9 cellular contexts compared by ENCODE assay signal in the genomic region with DNA sequence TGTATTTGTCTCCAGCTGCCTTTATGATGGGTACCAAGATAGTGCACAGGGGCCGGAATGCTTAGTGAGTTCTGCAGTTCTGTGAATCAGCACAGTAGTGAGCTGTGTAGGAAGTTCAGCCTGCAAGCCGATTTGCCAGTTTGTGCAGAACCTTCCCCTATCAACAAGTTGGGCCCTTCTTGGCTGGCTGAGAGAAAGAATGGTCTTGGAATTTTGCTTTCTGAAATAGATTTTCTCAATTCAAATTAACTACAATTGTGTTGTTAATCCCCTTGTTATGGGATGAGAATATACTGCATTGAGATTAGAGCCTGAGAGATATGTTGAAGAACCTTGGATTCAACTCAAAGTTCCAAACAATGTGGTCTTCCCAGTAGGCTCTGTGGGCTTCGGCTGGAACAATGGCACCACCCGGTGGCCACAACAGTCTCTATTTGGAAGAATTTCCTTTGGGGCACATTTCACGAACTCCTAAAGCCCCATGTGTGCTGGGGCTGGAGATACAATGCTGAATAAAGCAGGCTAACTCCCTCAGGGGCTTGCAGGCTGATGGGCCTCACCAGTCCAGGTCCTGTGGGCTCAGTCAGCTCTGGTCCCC. TPM values are rescaled to one million over a fixed set of nuclear protein-coding genes. Genes with fewer than 3 reads are reported as not detected.
DNase-seq lines count a peak whose midpoint lies in the region; ATAC-seq, FAIRE-seq and TF ChIP-seq lines count a peak whose summit lies in the region.
"Had no signal": no experiment of that assay in that cellular context is flagged by ENCODE, and none has a peak within 500 bp of the region (broad histone marks: within the 10 kb centered on the region; RNA-seq: fewer than 3 reads in every experiment).

No MANE protein-coding gene starts in this region.

- TF ChIP-seq CTCF in body of pancreas (IDR thresholded peaks at IDR 0.05) (peak in 6 of 7 experiments; percentile 22 to 66 (median 52)), type B pancreatic cell (conservative IDR thresholded peaks at IDR 0.05) (peak; percentile 73)

- peak; percentile 87 for FAIRE-seq in GM19239 (lab: Jason Lieb, UNC)
- FAIRE-seq: colon had no signal

- H3K36me3 Mint-ChIP-seq in type B pancreatic cell, result no peaks in the 10 kb centered on the region

- intact Hi-C loops in body of pancreas (cut with DNase I), result loop anchor here (10.0 kb wide), 1 partner anchor 802 kb away; a partner anchor contains a TSS

- H3K27ac Mint-ChIP-seq in type B pancreatic cell, result no peak overlapping the region

- 36 to 57% methylated on average over 4 to 5 of the region's 5 CpGs for WGBS in body of pancreas, 2 donors

- no peaks in the 10 kb centered on the region for H3K9me3 ChIP-seq in body of pancreas

- ATAC-seq in body of pancreas (peak; percentile 53), HG03045 (IDR thresholded peaks at IDR 0.05; ENCODE audit: unreplicated experiment) (no peak)

- no peak for TF ChIP-seq POLR2A in body of pancreas (IDR thresholded peaks at IDR 0.05)

- no peaks in the 10 kb centered on the region for H3K4me1 ChIP-seq in body of pancreas

- H3K36me3 ChIP-seq in body of pancreas (replicated peaks in 1 of 2; ENCODE audit: insufficient read depth in 1 of 2, low read depth in 2 of 2), result no peaks in the 10 kb centered on the region

- H3K27me3 ChIP-seq in body of pancreas, result no peaks in the 10 kb centered on the region

- no peak overlapping the region for H3K4me3 Mint-ChIP-seq in type B pancreatic cell

- H3K9me3 Mint-ChIP-seq in type B pancreatic cell, result peaks cover 4% of the 10 kb centered on the region

- peaks cover 26% of the 10 kb centered on the region for H3K27me3 Mint-ChIP-seq in type B pancreatic cell

- H3K27ac ChIP-seq in body of pancreas, result no peak overlapping the region

- H3K4me1 Mint-ChIP-seq in type B pancreatic cell (ENCODE audit: unreplicated experiment), result no peaks in the 10 kb centered on the region

- no peak overlapping the region for H3K4me3 ChIP-seq in body of pancreas

- DNase-seq in AG20443 (ENCODE audit: low spot score), result peak; percentile 63
- DNase-seq in GM19239 (ENCODE audit: insufficient read length, low spot score), result no peak
- DNase-seq in NCI-H2107 (lab: John Stamatoyannopoulos, UW), result peak; percentile 11
- DNase-seq in body of pancreas, result peak; percentile 36 to 57 (median 54)
- peak; percentile 40 for DNase-seq in iris pigment epithelial cell (ENCODE audit: low read depth)
- DNase-seq in type B pancreatic cell (ENCODE audit: extremely low spot score, unreplicated experiment), result no peak
- DNase-seq in OCI-M2 (lab: John Stamatoyannopoulos, UW; ENCODE audit: unreplicated experiment), result no peak

RNA-seq across cellular contexts. Expression of a gene that starts 59.1 kb away (rescaled TPM):
- total RNA-seq in body of pancreas (not detected), type B pancreatic cell (ENCODE audit: low replicate concordance) (not detected in 2 replicates)

Comparison
In these comparisons a context has a peak if more than half of its experiments do, and no peak if none do; other contexts are left out.
1. DNase-seq: peak in AG20443 (single experiment), NCI-H2107 (single experiment), body of pancreas (4 of 4) and iris pigment epithelial cell (single experiment); none in GM19239 (single experiment), type B pancreatic cell (single experiment) and OCI-M2 (single experiment).